ENCODE assay signal across 8 cellular contexts in genomic region chr6:53062369-53062639, GRCh38. TPM values are rescaled to one million over a fixed set of nuclear protein-coding genes. Genes with fewer than 3 reads are reported as not detected.
A peak's percentile ranks its signal among the peaks of the same experiment; 100 is the strongest.
DNase-seq lines count a peak whose midpoint lies in the region; ATAC-seq, FAIRE-seq and TF ChIP-seq lines count a peak whose summit lies in the region.

No MANE protein-coding gene starts in this region.

- no peak overlapping the region for H4K91ac ChIP-seq in H1 (replicated peaks; ENCODE audit: insufficient read length, low read length)

- H3K27me3 Mint-ChIP-seq in Calu3 (ENCODE audit: unreplicated experiment): no peaks in the 10 kb centered on the region
- no peaks in the 10 kb centered on the region for H3K27me3 Mint-ChIP-seq in osteocyte (ENCODE audit: unreplicated experiment)

- intact Hi-C loops in Calu3 (cut with micrococcal nuclease; ENCODE audit: unreplicated experiment): no loop called here

- no peaks in the 10 kb centered on the region for H3K9me3 ChIP-seq in H1 (ENCODE audit: insufficient read depth in 2 of 2, low read depth in 1 of 2, low read length in 1 of 2)

- H3K4me2 ChIP-seq in H1 (ENCODE audit: insufficient read depth in 1 of 2, low read depth in 2 of 2, low read length in 2 of 2): peak overlapping the region; percentile 62 to 67

- no peak overlapping the region for H3K4ac ChIP-seq in H1 (replicated peaks; ENCODE audit: insufficient read length, low read depth, low read length)

- no peak overlapping the region for H2BK5ac ChIP-seq in H1 (ENCODE audit: low read depth, low read length)

- H2BK120ac ChIP-seq in H1 (replicated peaks; ENCODE audit: low read depth, low read length): no peak overlapping the region

- CTCF ChIA-PET in Calu3 (lab: Charles Lee): no interaction called here
- CTCF ChIA-PET in H1 (lab: Charles Lee; ENCODE audit: partially characterized antibody): no interaction called here

- H3K9ac ChIP-seq in H1 (replicated peaks in 1 of 4; ENCODE audit: extremely low read depth in 1 of 4, low read depth in 3 of 4, low read length in 3 of 4): no peak overlapping the region

- H3K23me2 ChIP-seq in H1 (ENCODE audit: low read depth, low read length): peaks cover 4% of the 10 kb centered on the region; the same call in 1 of the 2 replicates

- POLR2A ChIA-PET in H1 (lab: Charles Lee; ENCODE audit: partially characterized antibody): no interaction called here

- no peaks in the 10 kb centered on the region for H3K36me3 ChIP-seq in H1 (ENCODE audit: control insufficient read depth in 2 of 4, insufficient read depth in 4 of 4, low read length in 3 of 4)

- peaks cover 0 to 28% of the 10 kb centered on the region in 2 experiments; a peak in 2 of 4 replicates for H3K79me2 ChIP-seq in H1 (ENCODE audit: control insufficient read depth in 1 of 2, insufficient read depth in 2 of 2, low read length in 2 of 2)

- no peak overlapping the region for H3K23ac ChIP-seq in H1 (ENCODE audit: insufficient read length)

- peaks cover 0 to 4% of the 10 kb centered on the region in 2 experiments for H4K20me1 ChIP-seq in H1 (replicated peaks in 1 of 2; ENCODE audit: control insufficient read depth in 1 of 2, insufficient read depth in 2 of 2, low read length in 2 of 2)

- no peak overlapping the region for H2BK15ac ChIP-seq in H1 (ENCODE audit: low read length)

- DNase-seq in Calu3 (no peak), NCI-H526 treated with DMSO at 0.1 percent for 48 hours (lab: John Stamatoyannopoulos, UW) (peak; percentile 32), H1 (ENCODE audit: low read depth in 1 of 2, low spot score in 2 of 2) (no peak), osteocyte (ENCODE audit: extremely low spot score, unreplicated experiment) (no peak), D721Med (ENCODE audit: insufficient read length, low spot score) (no peak), H54 (ENCODE audit: insufficient read length, low spot score) (no peak), NCI-H226 (no peak)

- TF ChIP-seq POLR2A in H1 (IDR thresholded peaks at IDR 0.05; ENCODE audit: control extremely low read depth in 1 of 2, low read depth in 2 of 2, low read length in 2 of 2) (no peak), H54 (IDR thresholded peaks at IDR 0.05; ENCODE audit: low read depth, low read length) (no peak)

- peak overlapping the region; percentile 96 for H2AFZ ChIP-seq in H1 (ENCODE audit: low read length)

- H3K27ac Mint-ChIP-seq in Calu3 (ENCODE audit: unreplicated experiment) (no peak overlapping the region), osteocyte (ENCODE audit: unreplicated experiment) (peak overlapping the region; percentile 98)

- H3K4me1 Mint-ChIP-seq in Calu3 (ENCODE audit: low read depth, unreplicated experiment): peaks cover 29% of the 10 kb centered on the region
- peaks cover 51% of the 10 kb centered on the region for H3K4me1 Mint-ChIP-seq in osteocyte (ENCODE audit: unreplicated experiment)

- peaks cover 34% of the 10 kb centered on the region for H3K36me3 Mint-ChIP-seq in Calu3 (ENCODE audit: insufficient read depth, unreplicated experiment)
- H3K36me3 Mint-ChIP-seq in osteocyte (ENCODE audit: unreplicated experiment): peaks cover 2% of the 10 kb centered on the region

- H3K79me1 ChIP-seq in H1 (ENCODE audit: low read depth, low read length): no peaks in the 10 kb centered on the region

- H3K56ac ChIP-seq in H1 (replicated peaks; ENCODE audit: insufficient read length, low read depth, low read length): no peak overlapping the region

- 37% methylated on average over 4 of the region's 4 CpGs; no CpG with 5 or more reads in 1 of the 2 experiments for WGBS in H1 (ENCODE audit: extremely low coverage in 1 of 2, insufficient coverage in 1 of 2, insufficient read length in 1 of 2, insufficient replicate concordance in 2 of 2, low coverage in 1 of 2, low lambda C conversion rate in 2 of 2, missing lambda C conversion rate in 1 of 2), 2 experiments

- TF ChIP-seq RAD21 in H1 (IDR thresholded peaks at IDR 0.05 in 1 of 2, conservative IDR thresholded peaks at IDR 0.05 in 1 of 2; ENCODE audit: low read depth in 2 of 2, low read length in 2 of 2): no peak

- H2BK12ac ChIP-seq in H1 (ENCODE audit: low read depth, low read length): no peak overlapping the region

- H3K27me3 ChIP-seq in H1 (replicated peaks in 1 of 4; ENCODE audit: control insufficient read depth in 3 of 4, extremely low read depth in 1 of 4, insufficient read depth in 3 of 4, low read length in 3 of 4): no peaks in the 10 kb centered on the region

- H3K27ac ChIP-seq in H1 (ENCODE audit: low read depth, low read length): no peak overlapping the region

- no peak for FAIRE-seq in H1 (lab: Jason Lieb, UNC)
- FAIRE-seq in D721Med (lab: Jason Lieb, UNC): no peak
- FAIRE-seq in H54 (lab: Jason Lieb, UNC): no peak

- BruUV-seq in Calu3 (replicated peaks; lab: Mats Ljungman, UMichigan): no TSS peak

- TF ChIP-seq EP300 in H1 (IDR thresholded peaks at IDR 0.05; ENCODE audit: borderline replicate concordance in 1 of 2, low read depth in 2 of 2, low read length in 2 of 2): no peak

- no peak overlapping the region for H3K14ac ChIP-seq in H1 (ENCODE audit: insufficient read length)

- H4K5ac ChIP-seq in H1 (ENCODE audit: insufficient read length, low read depth, low read length): no peak overlapping the region

- ATAC-seq in HG03097 (IDR thresholded peaks at IDR 0.05; ENCODE audit: low FRiP score, unreplicated experiment): no peak

- H3K4me3 ChIP-seq in H1 (ENCODE audit: extremely low read depth in 1 of 4, insufficient read depth in 2 of 4, low read depth in 3 of 4, low read length in 4 of 4): peak overlapping the region; percentile 31 to 85 (median 70); a peak in 5 of 8 replicates

- H3K9me3 Mint-ChIP-seq in Calu3 (ENCODE audit: low read depth, unreplicated experiment) (no peaks in the 10 kb centered on the region), osteocyte (ENCODE audit: unreplicated experiment) (no peaks in the 10 kb centered on the region)

- no peak overlapping the region; the same call in 1 of the 2 replicates for H3K18ac ChIP-seq in H1 (ENCODE audit: extremely low read depth, low read length)

- peaks cover 0 to 5% (median 3%) of the 10 kb centered on the region in 4 experiments; a peak in 3 of 7 replicates for H3K4me1 ChIP-seq in H1 (replicated peaks in 1 of 4; ENCODE audit: control insufficient read depth in 3 of 4, insufficient read depth in 4 of 4, low read length in 3 of 4)

- H3K4me3 Mint-ChIP-seq in Calu3 (ENCODE audit: low read depth, unreplicated experiment): peak overlapping the region; percentile 89
- peak overlapping the region; percentile 92 for H3K4me3 Mint-ChIP-seq in osteocyte (ENCODE audit: unreplicated experiment)

- no peak overlapping the region for H2BK20ac ChIP-seq in H1 (ENCODE audit: low read length)

- H2AK5ac ChIP-seq in H1 (ENCODE audit: low read depth, low read length): no peak overlapping the region

- TF ChIP-seq CTCF in Calu3 (IDR thresholded peaks at IDR 0.05; ENCODE audit: unreplicated experiment) (no peak), H1 (IDR thresholded peaks at IDR 0.05; ENCODE audit: control extremely low read depth in 1 of 3, insufficient read depth in 1 of 3, low read depth in 1 of 3, low read length in 3 of 3) (no peak), osteocyte (IDR thresholded peaks at IDR 0.05) (no peak), D721Med (IDR thresholded peaks at IDR 0.05; ENCODE audit: insufficient read depth, missing control alignments) (no peak)

- no peak overlapping the region for H4K8ac ChIP-seq in H1 (ENCODE audit: extremely low read depth, insufficient read depth, low read length)

TF ChIP-seq in H1, 55 proteins besides CTCF, POLR2A, EP300 and RAD21 (continues in another document):
- TF ChIP-seq TCF12 (IDR thresholded peaks at IDR 0.05; ENCODE audit: low read depth, low read length): no peak
- no peak for TF ChIP-seq USF2 (IDR thresholded peaks at IDR 0.05; ENCODE audit: low read length)
- no peak for TF ChIP-seq POU5F1 (IDR thresholded peaks at IDR 0.05; ENCODE audit: low read depth, low read length)
- no peak for TF ChIP-seq SUZ12 (IDR thresholded peaks at IDR 0.05; ENCODE audit: low read length)
- TF ChIP-seq TAF1 (IDR thresholded peaks at IDR 0.05; ENCODE audit: low read depth, low read length): no peak
- no peak for TF ChIP-seq ATF3 (IDR thresholded peaks at IDR 0.05; ENCODE audit: insufficient read depth, low read depth, low read length)
- no peak for TF ChIP-seq RBBP5 (IDR thresholded peaks at IDR 0.05; ENCODE audit: borderline replicate concordance, low read depth, low read length)

RNA-seq across cellular contexts. Expression of gene CILK1, which starts 0.7 kb away (rescaled TPM):
- total RNA-seq in Calu3 (2022) (4.1 and 4.7 TPM in 2 replicates), osteocyte (14.7 and 15.0 TPM in 2 replicates)
- total RNA-seq in H1 (2021; fragmentation: NEBNext Ultra II Directional; extraction: Animal tissue kit (Norgen Biotek cat#: 25700)): 9.6 and 10.3 TPM in 2 replicates
- 2.9 and 3.7 TPM in 2 replicates for polyA plus RNA-seq in H1 (2011; rRNA removed)
- 3.9 TPM for polyA plus RNA-seq in H1 (2011; cell fraction: cytosol; rRNA removed)
- 6.1 TPM for polyA plus RNA-seq in H1 (2011; cell fraction: nucleus; rRNA removed)
- 2.6 to 3.9 TPM (median 3.0 TPM) in 4 replicates for polyA plus RNA-seq in H1 (2012, experiment 1 of 2)
- 0.38 TPM for polyA plus RNA-seq in H1 (2012, experiment 2 of 2)
- polyA plus RNA-seq in H1 (2013, experiment 1 of 2): 7.7 TPM
- polyA plus RNA-seq in H1 (2013, experiment 2 of 2): 7.4 TPM
- 7.9 and 9.1 TPM in 2 replicates for polyA minus RNA-seq in H1 (2011; rRNA and poly(A)+ RNA removed)
- polyA minus RNA-seq in H1 (2011; cell fraction: cytosol; rRNA and poly(A)+ RNA removed): 4.7 TPM
- 12.0 TPM for polyA minus RNA-seq in H1 (2011; cell fraction: nucleus; rRNA and poly(A)+ RNA removed)

RNA-seq across cellular contexts. Expression of gene FBXO9, which starts 2.9 kb away (rescaled TPM):
- 91.2 and 94.5 TPM in 2 replicates for total RNA-seq in Calu3 (2022)
- total RNA-seq in H1 (2021; fragmentation: NEBNext Ultra II Directional; extraction: Animal tissue kit (Norgen Biotek cat#: 25700)): 50.9 and 58.8 TPM in 2 replicates
- 41.3 and 44.2 TPM in 2 replicates for polyA plus RNA-seq in H1 (2011; rRNA removed)
- polyA plus RNA-seq in H1 (2011; cell fraction: cytosol; rRNA removed): 36.7 TPM
- 51.3 TPM for polyA plus RNA-seq in H1 (2011; cell fraction: nucleus; rRNA removed)
- 26.7 to 38.2 TPM (median 30.8 TPM) in 4 replicates for polyA plus RNA-seq in H1 (2012, experiment 1 of 2)
- polyA plus RNA-seq in H1 (2012, experiment 2 of 2): 6.5 TPM
- 30.4 TPM for polyA plus RNA-seq in H1 (2013, experiment 1 of 2)
- 27.0 TPM for polyA plus RNA-seq in H1 (2013, experiment 2 of 2)
- 50.9 and 69.3 TPM in 2 replicates for polyA minus RNA-seq in H1 (2011; rRNA and poly(A)+ RNA removed)
- 41.9 TPM for polyA minus RNA-seq in H1 (2011; cell fraction: cytosol; rRNA and poly(A)+ RNA removed)
- 43.2 TPM for polyA minus RNA-seq in H1 (2011; cell fraction: nucleus; rRNA and poly(A)+ RNA removed)
- total RNA-seq in osteocyte: 74.8 and 79.9 TPM in 2 replicates
